Comparison of ENCODE assay signal across 15 cellular contexts in genomic region chr9:128707446-128707845, GRCh38. TPM values are rescaled to one million over a fixed set of nuclear protein-coding genes. Genes with fewer than 3 reads are reported as not detected.
DNase-seq lines count a peak whose midpoint lies in the region; ATAC-seq and TF ChIP-seq lines count a peak whose summit lies in the region.
"Had no signal": no experiment of that assay in that cellular context is flagged by ENCODE, and none has a peak within 500 bp of the region (broad histone marks: within the 10 kb centered on the region; RNA-seq: fewer than 3 reads in every experiment).

No MANE protein-coding gene starts in this region.

- BruUV-seq in mammary epithelial cell (replicated peaks; lab: Mats Ljungman, UMichigan), result no TSS peak

- peaks cover 4% of the 10 kb centered on the region; the same call in 1 of the 2 replicates for H3K4me1 Mint-ChIP-seq in WTC11
- H3K4me1 Mint-ChIP-seq in progenitor cell of endocrine pancreas (ENCODE audit: low read depth), result peaks cover 3% of the 10 kb centered on the region

- H3K36me3 ChIP-seq in osteoblast (ENCODE audit: insufficient read depth, low read length), result no peaks in the 10 kb centered on the region
- no peaks in the 10 kb centered on the region for H3K36me3 ChIP-seq in mammary epithelial cell (ENCODE audit: insufficient read depth, low read length)

- in situ Hi-C loops in mammary epithelial cell (cut with MboI; ENCODE audit: low sequenced_read_pairs in 2 of 2), result no loop called here

- DNase-seq in left ventricle myocardium superior (peak; percentile 8), right cardiac atrium (no peak), WTC11 (ENCODE audit: low spot score) (peak; percentile 3), osteoblast (ENCODE audit: insufficient read length, low spot score, missing footprints) (peak; percentile 59), retina (no peak), mammary epithelial cell (no peak), progenitor cell of endocrine pancreas (ENCODE audit: low spot score, unreplicated experiment) (no peak)
- DNase-seq: BE2C, DND-41, GDM1, HCEC 1CT, HFFc6 had no signal

- 95% methylated on average over 8 of the region's 8 CpGs for WGBS in right cardiac atrium
- 97% methylated on average over 7 of the region's 8 CpGs for WGBS in mammary epithelial cell (ENCODE audit: low coverage, missing lambda C conversion rate)

- POLR2A ChIA-PET in WTC11 (lab: Charles Lee), result no interaction called here

- H3K27me3 ChIP-seq in right cardiac atrium (ENCODE audit: control insufficient read depth, insufficient read depth), result no peaks in the 10 kb centered on the region
- H3K27me3 ChIP-seq in osteoblast (ENCODE audit: insufficient read depth, low read length), result no peaks in the 10 kb centered on the region
- H3K27me3 ChIP-seq in mammary epithelial cell (ENCODE audit: insufficient read depth, low read length), result no peaks in the 10 kb centered on the region
- H3K27me3 ChIP-seq: BE2C had no signal

- dilution Hi-C loops in mammary epithelial cell (cut with HindIII; ENCODE audit: low sequenced_read_pairs), result no loop called here

- TF ChIP-seq CTCF in WTC11 (IDR thresholded peaks at IDR 0.05) (no peak), osteoblast (IDR thresholded peaks at IDR 0.05; ENCODE audit: extremely low read depth, low read depth, low read length) (no peak), mammary epithelial cell (conservative IDR thresholded peaks at IDR 0.05 in 1 of 2, IDR thresholded peaks at IDR 0.05 in 1 of 2; ENCODE audit: extremely low read depth in 1 of 2, insufficient read depth in 1 of 2, low read depth in 1 of 2, low read length in 2 of 2) (no peak), progenitor cell of endocrine pancreas (IDR thresholded peaks at IDR 0.05; ENCODE audit: unreplicated experiment) (no peak)

- H3K9me3 Mint-ChIP-seq in WTC11 (no peaks in the 10 kb centered on the region), progenitor cell of endocrine pancreas (ENCODE audit: low read depth) (no peaks in the 10 kb centered on the region)
- H3K9me3 Mint-ChIP-seq: CD8-positive, alpha-beta memory T cell; HFFc6 had no signal

- H3K9me3 ChIP-seq in right cardiac atrium (ENCODE audit: control insufficient read depth, low read length) (no peaks in the 10 kb centered on the region), osteoblast (ENCODE audit: low read depth, low read length) (no peaks in the 10 kb centered on the region), mammary epithelial cell (replicated peaks; ENCODE audit: insufficient read depth, low read length) (no peaks in the 10 kb centered on the region)
- H3K9me3 ChIP-seq: A549, BE2C, Caco-2 had no signal

- CTCF ChIA-PET in WTC11 (lab: Charles Lee), result interaction anchor here (1.6 to 1.8 kb wide), 2 partner anchors 17 to 26 kb away, joined by 4 read pairs; partner anchors contain the start of gene ZDHHC12
- CTCF ChIA-PET in mammary epithelial cell (lab: Charles Lee; ENCODE audit: low non-redundant PET), result no interaction called here

- H3K4me2 ChIP-seq in osteoblast (ENCODE audit: insufficient read depth, low read length) (no peak overlapping the region), mammary epithelial cell (ENCODE audit: insufficient read depth, low read depth, low read length) (no peak overlapping the region)
- H3K4me2 ChIP-seq: A549 had no signal

- H3K9ac ChIP-seq in mammary epithelial cell (ENCODE audit: insufficient read depth, low read length), result no peak overlapping the region

- H3K79me2 ChIP-seq in osteoblast (ENCODE audit: insufficient read depth, low read length) (no peaks in the 10 kb centered on the region), mammary epithelial cell (ENCODE audit: insufficient read depth, low read length) (no peaks in the 10 kb centered on the region)

- H3K4me3 Mint-ChIP-seq in WTC11 (no peak overlapping the region), progenitor cell of endocrine pancreas (ENCODE audit: low read depth) (no peak overlapping the region)
- H3K4me3 Mint-ChIP-seq: CD8-positive, alpha-beta memory T cell; HFFc6 had no signal

- H3K27me3 Mint-ChIP-seq in WTC11 (ENCODE audit: low read depth) (no peaks in the 10 kb centered on the region), progenitor cell of endocrine pancreas (no peaks in the 10 kb centered on the region)

- no peak for ATAC-seq in left ventricle myocardium superior
- ATAC-seq in right cardiac atrium, result no peak
- no peak for ATAC-seq in WTC11
- ATAC-seq: A549 had no signal

- H3K4me3 ChIP-seq in right cardiac atrium (ENCODE audit: low read length) (no peak overlapping the region), osteoblast (ENCODE audit: insufficient read depth, low read length) (no peak overlapping the region), mammary epithelial cell (replicated peaks in 1 of 3; ENCODE audit: insufficient read depth in 1 of 3, low read depth in 2 of 3, low read length in 3 of 3) (no peak overlapping the region)
- H3K4me3 ChIP-seq: A549 had no signal

- H3K4me1 ChIP-seq in right cardiac atrium (ENCODE audit: control insufficient read depth, insufficient read depth, low read length) (no peaks in the 10 kb centered on the region), osteoblast (ENCODE audit: insufficient read depth, low read length) (no peaks in the 10 kb centered on the region), mammary epithelial cell (ENCODE audit: insufficient read depth, low read length) (peaks cover 7% of the 10 kb centered on the region)
- H3K4me1 ChIP-seq: BE2C, Caco-2 had no signal

- H3K27ac Mint-ChIP-seq in WTC11 (no peak overlapping the region), progenitor cell of endocrine pancreas (no peak overlapping the region)
- H3K27ac Mint-ChIP-seq: HFFc6 had no signal

- H2AFZ ChIP-seq in osteoblast (ENCODE audit: low read length) (no peak overlapping the region), mammary epithelial cell (ENCODE audit: low read depth, low read length) (no peak overlapping the region)

- no peak overlapping the region for H3K27ac ChIP-seq in right cardiac atrium (ENCODE audit: low read length)
- no peak overlapping the region for H3K27ac ChIP-seq in osteoblast (ENCODE audit: low read depth, low read length)
- no peak overlapping the region for H3K27ac ChIP-seq in mammary epithelial cell (ENCODE audit: insufficient read depth, low read depth, low read length)
- H3K27ac ChIP-seq: A549 had no signal

- H4K20me1 ChIP-seq in osteoblast (ENCODE audit: insufficient read depth, low read length) (no peaks in the 10 kb centered on the region), mammary epithelial cell (ENCODE audit: insufficient read depth, low read length) (no peaks in the 10 kb centered on the region)

- intact Hi-C loops in left ventricle myocardium superior (cut with micrococcal nuclease), result no loop called here
- intact Hi-C loops in right cardiac atrium (cut with DNase I), result no loop called here
- intact Hi-C loops in mammary epithelial cell (cut with micrococcal nuclease), result no loop called here

- peaks cover 6% of the 10 kb centered on the region; the same call in 1 of the 2 replicates for H3K36me3 Mint-ChIP-seq in WTC11
- H3K36me3 Mint-ChIP-seq in progenitor cell of endocrine pancreas (ENCODE audit: insufficient read depth), result peaks cover 2% of the 10 kb centered on the region

TF ChIP-seq in WTC11, 78 proteins besides CTCF, POLR2A, EP300 and RAD21 (continues in another document):
- no peak for TF ChIP-seq ZBTB43 (CRISPR knock-in tag; IDR thresholded peaks at IDR 0.05)
- no peak for TF ChIP-seq RELA (CRISPR knock-in tag; IDR thresholded peaks at IDR 0.05; ENCODE audit: borderline replicate concordance)
- no peak for TF ChIP-seq FOXJ3 (CRISPR knock-in tag; IDR thresholded peaks at IDR 0.05; ENCODE audit: borderline replicate concordance)

RNA-seq across cellular contexts. Expression of gene PKN3, which starts 5.1 kb away (rescaled TPM):
- total RNA-seq in left ventricle myocardium superior (5.9 TPM), right cardiac atrium (1 to 10 TPM; 4.7 to 8.7 (median 7.4) TPM), WTC11 (2021) (24.1 to 28.9 TPM (median 27.5 TPM) in 3 replicates), osteoblast (3.5 and 4.3 TPM in 2 replicates), mammary epithelial cell (1 to 10 TPM in 1 of 2 donors, under 1 TPM in 1; 0.33 to 2.1 TPM), progenitor cell of endocrine pancreas (20.0 and 20.2 TPM in 2 replicates)
- polyA plus RNA-seq in right cardiac atrium (6.5 TPM), mammary epithelial cell (2.1 TPM)
- polyA minus RNA-seq in mammary epithelial cell, result 0.41 TPM

RNA-seq across cellular contexts. Expression of gene ZDHHC12, which starts 16.5 kb away (rescaled TPM):
- total RNA-seq in left ventricle myocardium superior (5.7 TPM), right cardiac atrium (10 to 100 TPM in 1 of 4 donors, 1 to 10 TPM in 3; 8.3 to 11.5 (median 9.4) TPM), WTC11 (2021) (39.7 to 46.3 TPM (median 45.2 TPM) in 3 replicates), osteoblast (32.7 and 35.1 TPM in 2 replicates), mammary epithelial cell (10 to 100 TPM; 30.0 to 61.3 TPM), progenitor cell of endocrine pancreas (33.7 TPM in 2 replicates)
- polyA plus RNA-seq in right cardiac atrium (13.1 TPM), mammary epithelial cell (96.6 TPM)
- 24.7 TPM for polyA minus RNA-seq in mammary epithelial cell

RNA-seq across cellular contexts. Expression of gene SET, which starts 18.4 kb away (rescaled TPM):
- 201 TPM for total RNA-seq in left ventricle myocardium superior
- 100 to 1,000 TPM; 180 to 210 (median 191) TPM for total RNA-seq in right cardiac atrium
- polyA plus RNA-seq in right cardiac atrium, result 86.1 TPM
- 1,083 to 1,129 TPM (median 1,086 TPM) in 3 replicates for total RNA-seq in WTC11 (2021)
- 365 and 397 TPM in 2 replicates for total RNA-seq in osteoblast
- 100 to 1,000 TPM; 282 to 484 TPM for total RNA-seq in mammary epithelial cell
- 136 TPM for polyA plus RNA-seq in mammary epithelial cell
- 116 TPM for polyA minus RNA-seq in mammary epithelial cell
- total RNA-seq in progenitor cell of endocrine pancreas, result 563 and 571 TPM in 2 replicates

RNA-seq across cellular contexts. Expression of gene DYNC2I2, which starts 50.8 kb away (rescaled TPM):
- total RNA-seq in left ventricle myocardium superior (36.8 TPM), right cardiac atrium (10 to 100 TPM; 13.5 to 25.6 (median 18.5) TPM), WTC11 (2021) (57.5 to 71.1 TPM (median 64.5 TPM) in 3 replicates), osteoblast (51.3 and 52.1 TPM in 2 replicates), mammary epithelial cell (10 to 100 TPM; 28.5 to 54.4 TPM), progenitor cell of endocrine pancreas (83.4 and 85.4 TPM in 2 replicates)
- polyA plus RNA-seq in right cardiac atrium (30.2 TPM), mammary epithelial cell (60.7 TPM)
- 46.9 TPM for polyA minus RNA-seq in mammary epithelial cell

Comparison
In these comparisons a context has a peak if more than half of its experiments do, and no peak if none do; other contexts are left out.
1. DNase-seq: peak in left ventricle myocardium superior (single experiment), WTC11 (single experiment) and osteoblast (single experiment); none in right cardiac atrium (0 of 3), retina (single experiment), mammary epithelial cell (single experiment) and progenitor cell of endocrine pancreas (single experiment).